8 cellular contexts compared by ENCODE assay signal in genomic region chr3:112302881-112303761, GRCh38. TPM values are rescaled to one million over a fixed set of nuclear protein-coding genes. Genes with fewer than 3 reads are reported as not detected.
DNase-seq lines count a peak whose midpoint lies in the region; ATAC-seq lines count a peak whose summit lies in the region.

No MANE protein-coding gene starts in this region.

- POLR2A ChIA-PET in CD8-positive, alpha-beta memory T cell (lab: Charles Lee): no interaction called here

- H3K4me3 Mint-ChIP-seq in CD8-positive, alpha-beta memory T cell: no peak overlapping the region
- H3K4me3 Mint-ChIP-seq in central memory CD8-positive, alpha-beta T cell: no peak overlapping the region

- peaks cover 8% of the 10 kb centered on the region in 3 donors for H3K4me1 Mint-ChIP-seq in CD8-positive, alpha-beta memory T cell
- H3K4me1 Mint-ChIP-seq in central memory CD8-positive, alpha-beta T cell: peaks cover 1% of the 10 kb centered on the region

- no peaks in the 10 kb centered on the region for H3K9me3 ChIP-seq in CD8-positive, alpha-beta memory T cell (ENCODE audit: low read length)
- peaks cover 15% of the 10 kb centered on the region for H3K9me3 ChIP-seq in mesodermal cell (ENCODE audit: control insufficient read depth, low read length)

- no peaks in the 10 kb centered on the region for H3K36me3 ChIP-seq in CD8-positive, alpha-beta memory T cell (ENCODE audit: insufficient read depth, low read length)
- H3K36me3 ChIP-seq in mesodermal cell (ENCODE audit: control insufficient read depth, insufficient read depth, low read length): no peaks in the 10 kb centered on the region

- peaks cover 25% of the 10 kb centered on the region for H3K4me1 ChIP-seq in CD8-positive, alpha-beta memory T cell (ENCODE audit: insufficient read depth, low read length)
- peaks cover 15% of the 10 kb centered on the region for H3K4me1 ChIP-seq in mesodermal cell (ENCODE audit: control insufficient read depth, insufficient read depth, low read length, poor library complexity, severe bottlenecking)

- 21 to 26% methylated on average over 10 to 11 of the region's 12 CpGs for WGBS in mesodermal cell (ENCODE audit: insufficient coverage in 2 of 2), 2 experiments

- no peak for DNase-seq in CD8-positive, alpha-beta memory T cell
- no peak for DNase-seq in central memory CD8-positive, alpha-beta T cell (ENCODE audit: low spot score in 2 of 2)
- DNase-seq in posterior cingulate gyrus (no peak), NCI-H526 treated with DMSO at 0.1 percent for 48 hours (lab: John Stamatoyannopoulos, UW) (no peak)
- no peak for DNase-seq in activated T-cell treated with anti-CD3 and anti-CD28 coated beads, Interleukin-2, amount 50 U/mL, for 48 hours

- no peaks in the 10 kb centered on the region for H3K27me3 Mint-ChIP-seq in CD8-positive, alpha-beta memory T cell
- no peaks in the 10 kb centered on the region for H3K27me3 Mint-ChIP-seq in central memory CD8-positive, alpha-beta T cell

- H3K27ac Mint-ChIP-seq in CD8-positive, alpha-beta memory T cell: no peak overlapping the region
- H3K27ac Mint-ChIP-seq in central memory CD8-positive, alpha-beta T cell (ENCODE audit: low read depth): no peak overlapping the region

- peak overlapping the region; percentile 62 for H3K4me3 ChIP-seq in CD8-positive, alpha-beta memory T cell (ENCODE audit: low read length)
- peak overlapping the region; percentile 33 for H3K4me3 ChIP-seq in mesodermal cell (ENCODE audit: extremely low read depth, insufficient read depth, low read length, poor library complexity, severe bottlenecking)

- H3K27ac ChIP-seq in CD8-positive, alpha-beta memory T cell (ENCODE audit: low read depth, low read length): no peak overlapping the region
- peak overlapping the region; percentile 91 for H3K27ac ChIP-seq in mesodermal cell (ENCODE audit: low read depth, low read length, severe bottlenecking)

- H3K36me3 Mint-ChIP-seq in CD8-positive, alpha-beta memory T cell: no peaks in the 10 kb centered on the region
- peaks cover 2% of the 10 kb centered on the region for H3K36me3 Mint-ChIP-seq in central memory CD8-positive, alpha-beta T cell (ENCODE audit: insufficient read depth)

- no peaks in the 10 kb centered on the region for H3K9me3 Mint-ChIP-seq in CD8-positive, alpha-beta memory T cell
- no peaks in the 10 kb centered on the region for H3K9me3 Mint-ChIP-seq in central memory CD8-positive, alpha-beta T cell

- ATAC-seq in HG03066 (IDR thresholded peaks at IDR 0.05; ENCODE audit: low read depth, unreplicated experiment) (peak; percentile 39), HG02973 (IDR thresholded peaks at IDR 0.05; ENCODE audit: unreplicated experiment) (no peak)
- peak; percentile 32 for ATAC-seq in central memory CD8-positive, alpha-beta T cell (replicated peaks; ENCODE audit: extremely low read depth, poor library complexity, severe bottlenecking)

- H3K27me3 ChIP-seq in CD8-positive, alpha-beta memory T cell (ENCODE audit: insufficient read depth, low read length, poor library complexity, severe bottlenecking): no peaks in the 10 kb centered on the region

- CTCF ChIA-PET in CD8-positive, alpha-beta memory T cell (lab: Charles Lee): interaction anchor here (2.9 kb wide), 1 partner anchor 192 kb away, joined by 10 read pairs; no protein-coding TSS in a partner anchor

- intact Hi-C loops in posterior cingulate gyrus (cut with DNase I): no loop called here

RNA-seq across cellular contexts. Expression of gene SLC9C1, which starts 9.1 kb away (rescaled TPM):
- not detected for total RNA-seq in CD8-positive, alpha-beta memory T cell
- not detected for polyA plus RNA-seq in CD8-positive, alpha-beta memory T cell
- polyA plus RNA-seq in mesodermal cell (2013, experiment 1 of 2): not detected
- polyA plus RNA-seq in mesodermal cell (2013, experiment 2 of 2): not detected

RNA-seq across cellular contexts. Expression of gene CD200, which starts 29.8 kb away (rescaled TPM):
- total RNA-seq in CD8-positive, alpha-beta memory T cell: 10 to 100 TPM; 17.9 to 18.3 TPM
- 1.7 TPM for polyA plus RNA-seq in CD8-positive, alpha-beta memory T cell
- polyA plus RNA-seq in mesodermal cell (2013, experiment 1 of 2): 20.7 TPM
- 16.6 TPM for polyA plus RNA-seq in mesodermal cell (2013, experiment 2 of 2)
